In genomic region chr15:22978691-22979068, GRCh38 we compare ENCODE assay signal across 8 cellular contexts. TPM values are rescaled to one million over a fixed set of nuclear protein-coding genes. Genes with fewer than 3 reads are reported as not detected.
A peak's percentile ranks its signal among the peaks of the same experiment; 100 is the strongest.
DNase-seq lines count a peak whose midpoint lies in the region; ATAC-seq and TF ChIP-seq lines count a peak whose summit lies in the region.

No MANE protein-coding gene starts in this region.

- peaks cover 14% of the 10 kb centered on the region for H3K4me1 Mint-ChIP-seq in CD4-positive, alpha-beta T cell (ENCODE audit: low read depth)
- peaks cover 15% of the 10 kb centered on the region for H3K4me1 Mint-ChIP-seq in nephron

- H3K27ac ChIP-seq in CD4-positive, alpha-beta T cell (ENCODE audit: low read depth, low read length) = no peak overlapping the region
- H3K27ac ChIP-seq in coronary artery = no peak overlapping the region

- H3K36me3 Mint-ChIP-seq in CD4-positive, alpha-beta T cell (ENCODE audit: low read depth) = no peaks in the 10 kb centered on the region
- peaks cover 3% of the 10 kb centered on the region for H3K36me3 Mint-ChIP-seq in nephron (ENCODE audit: low read depth)

- TF ChIP-seq CTCF in CD4-positive, alpha-beta T cell (IDR thresholded peaks at IDR 0.05) = no peak
- TF ChIP-seq CTCF in LNCaP clone FGC (IDR thresholded peaks at IDR 0.05; ENCODE audit: control insufficient read depth, extremely low read depth, insufficient read depth) (no peak), coronary artery (IDR thresholded peaks at IDR 0.05) (no peak), nephron (IDR thresholded peaks at IDR 0.05; ENCODE audit: unreplicated experiment in 3 of 3) (no peak)

- peak overlapping the region; percentile 84 for H3K4me3 ChIP-seq in LNCaP clone FGC (ENCODE audit: low read depth, low read length)
- H3K4me3 ChIP-seq in coronary artery = peak overlapping the region; percentile 79

- H3K27me3 ChIP-seq in CD4-positive, alpha-beta T cell (ENCODE audit: control insufficient read depth, insufficient read depth, low read length) = peaks cover 13% of the 10 kb centered on the region

- no peak overlapping the region for H3K27ac Mint-ChIP-seq in CD4-positive, alpha-beta T cell
- H3K27ac Mint-ChIP-seq in nephron = peak overlapping the region in 1 of 3 experiments; percentile 2

- no peak for ATAC-seq in CD4-positive, alpha-beta T cell (ENCODE audit: poor library complexity)

- in situ Hi-C loops in ACHN (cut with HindIII; ENCODE audit: low pct_ligation_motif_present, low pct_unique_long_range_greater_than_20kb, low sequenced_read_pairs) = no loop called here

- peaks cover 17% of the 10 kb centered on the region for H3K27me3 Mint-ChIP-seq in CD4-positive, alpha-beta T cell
- peaks cover 4% of the 10 kb centered on the region for H3K27me3 Mint-ChIP-seq in nephron (ENCODE audit: low read depth)

- no peak for DNase-seq in CD4-positive, alpha-beta T cell
- DNase-seq in LNCaP clone FGC (ENCODE audit: low read depth) = no peak
- DNase-seq in coronary artery (ENCODE audit: low spot score) = no peak
- DNase-seq in ACHN = no peak
- no peak for DNase-seq in NCI-H748 treated with DMSO at 0.1 percent for 48 hours (lab: John Stamatoyannopoulos, UW)
- DNase-seq in Kasumi-1 (lab: John Stamatoyannopoulos, UW) = no peak
- DNase-seq in HuH-7 (ENCODE audit: low spot score) = no peak

- peak overlapping the region; percentile 90 for H3K4me3 Mint-ChIP-seq in CD4-positive, alpha-beta T cell
- peak overlapping the region; percentile 89 to 97 (median 96) for H3K4me3 Mint-ChIP-seq in nephron

- POLR2A ChIA-PET in CD4-positive, alpha-beta T cell (lab: Charles Lee) = no interaction called here

- H3K9me3 Mint-ChIP-seq in CD4-positive, alpha-beta T cell = no peaks in the 10 kb centered on the region
- H3K9me3 Mint-ChIP-seq in nephron = no peaks in the 10 kb centered on the region

- intact Hi-C loops in CD4-positive, alpha-beta T cell (cut with DNase I, micrococcal nuclease) = loop anchor here in 1 of 2 experiments (10.0 kb wide), 1 partner anchor 94 kb away; no protein-coding TSS in a partner anchor

- no peaks in the 10 kb centered on the region for H3K9me3 ChIP-seq in CD4-positive, alpha-beta T cell (ENCODE audit: control insufficient read depth, low read length)

- CTCF ChIA-PET in CD4-positive, alpha-beta T cell (lab: Charles Lee) = no interaction called here

RNA-seq across cellular contexts. Expression of gene CYFIP1, which starts 1.5 kb away (rescaled TPM):
- total RNA-seq in CD4-positive, alpha-beta T cell = 1 to 10 TPM; 3.2 to 4.4 TPM
